In genomic region chr4:66750273-66750672, GRCh38 we compare ENCODE assay signal across 21 cellular contexts.
A peak's percentile ranks its signal among the peaks of the same experiment; 100 is the strongest.
DNase-seq lines count a peak whose midpoint lies in the region; ATAC-seq and TF ChIP-seq lines count a peak whose summit lies in the region.
"Had no signal": no experiment of that assay in that cellular context is flagged by ENCODE, and none has a peak within 500 bp of the region (broad histone marks: within the 10 kb centered on the region; RNA-seq: fewer than 3 reads in every experiment).

No MANE protein-coding gene starts in this region.

- H3K27ac Mint-ChIP-seq in Calu3 (ENCODE audit: unreplicated experiment) = peak overlapping the region; percentile 40
- H3K27ac Mint-ChIP-seq in activated CD4-positive, alpha-beta T cell treated with anti-CD3 and anti-CD28 coated beads, Interleukin-2, amount 10 ng/mL, durations not matched to agents 7 days and 5 days = no peak overlapping the region
- H3K27ac Mint-ChIP-seq in stimulated activated naive CD8-positive, alpha-beta T cell treated with anti-CD3 and anti-CD28 coated beads, Interleukin-15, amount 100 ng/mL, for 72 hours = no peak overlapping the region
- H3K27ac Mint-ChIP-seq: dendritic cell treated with granulocyte-macrophage colony-stimulating factor and Interleukin-4, amounts not matched to agents 40 ng/mL and 50 ng/mL, for 4 days; H9; T-helper 2 cell treated with Interferon-gamma antibody and Interleukin-4, amounts not matched to agents 5 μg/mL and 100 μg/mL, for 36 hours had no signal

- no peak for DNase-seq in Calu3
- DNase-seq in HCEC 1CT = peak; percentile 3
- DNase-seq in SJSA1 (ENCODE audit: low read depth in 1 of 2, low spot score in 2 of 2) = peak in 1 of 2 experiments; percentile 59
- peak; percentile 0 for DNase-seq in iris pigment epithelial cell (ENCODE audit: low read depth)
- no peak for DNase-seq in activated CD4-positive, alpha-beta T cell treated with anti-CD3 and anti-CD28 coated beads, Interleukin-2, amount 10 ng/mL, durations not matched to agents 7 days and 5 days
- no peak for DNase-seq in GM20000 (ENCODE audit: low spot score)
- DNase-seq in stimulated activated naive CD8-positive, alpha-beta T cell treated with anti-CD3 and anti-CD28 coated beads, Interleukin-15, amount 100 ng/mL, for 72 hours = no peak
- DNase-seq in epidermal melanocyte (ENCODE audit: insufficient read length, low spot score) = no peak
- DNase-seq: activated CD4-positive, alpha-beta T cell treated with anti-CD3 and anti-CD28 coated beads, Interleukin-2, amount 50 U/mL, for 4 hours; activated effector memory CD4-positive, alpha-beta T cell treated with anti-CD3 and anti-CD28 coated beads, Interleukin-2, amount 50 U/mL, for 16 hours; adrenal gland; H9; heart left ventricle; NCI-H2029 treated with DMSO at 0.1 percent for 48 hours; psoas muscle; SK-N-SH; stimulated activated CD4-positive, alpha-beta T cell treated with anti-CD3 and anti-CD28 coated beads, Interleukin-1b, Interleukin-23, amount 100 ng/mL, for 48 hours had no signal

- no TSS peak for BruUV-seq in Calu3 (replicated peaks; lab: Mats Ljungman, UMichigan)

- no peaks in the 10 kb centered on the region for H3K36me3 ChIP-seq in SJSA1
- H3K36me3 ChIP-seq: adrenal gland, heart left ventricle, suprapubic skin had no signal

- H3K4me3 Mint-ChIP-seq in Calu3 (ENCODE audit: low read depth, unreplicated experiment) = peak overlapping the region; percentile 28
- no peak overlapping the region for H3K4me3 Mint-ChIP-seq in activated CD4-positive, alpha-beta T cell treated with anti-CD3 and anti-CD28 coated beads, Interleukin-2, amount 10 ng/mL, durations not matched to agents 7 days and 5 days
- H3K4me3 Mint-ChIP-seq in stimulated activated naive CD8-positive, alpha-beta T cell treated with anti-CD3 and anti-CD28 coated beads, Interleukin-15, amount 100 ng/mL, for 72 hours = no peak overlapping the region
- H3K4me3 Mint-ChIP-seq: dendritic cell treated with granulocyte-macrophage colony-stimulating factor and Interleukin-4, amounts not matched to agents 40 ng/mL and 50 ng/mL, for 4 days; H9; T-helper 2 cell treated with Interferon-gamma antibody and Interleukin-4, amounts not matched to agents 5 μg/mL and 100 μg/mL, for 36 hours had no signal

- H3K4me3 ChIP-seq in SJSA1 = no peak overlapping the region
- H3K4me3 ChIP-seq: adrenal gland, heart left ventricle, psoas muscle, suprapubic skin had no signal

- H3K4me1 Mint-ChIP-seq in Calu3 (ENCODE audit: low read depth, unreplicated experiment) = no peaks in the 10 kb centered on the region
- H3K4me1 Mint-ChIP-seq in activated CD4-positive, alpha-beta T cell treated with anti-CD3 and anti-CD28 coated beads, Interleukin-2, amount 10 ng/mL, durations not matched to agents 7 days and 5 days = no peaks in the 10 kb centered on the region
- H3K4me1 Mint-ChIP-seq in stimulated activated naive CD8-positive, alpha-beta T cell treated with anti-CD3 and anti-CD28 coated beads, Interleukin-15, amount 100 ng/mL, for 72 hours = no peaks in the 10 kb centered on the region

- ATAC-seq in stimulated activated naive CD8-positive, alpha-beta T cell treated with anti-CD3 and anti-CD28 coated beads, Interleukin-15, amount 100 ng/mL, for 72 hours = no peak
- ATAC-seq: heart left ventricle, psoas muscle had no signal

- H3K27me3 Mint-ChIP-seq in Calu3 (ENCODE audit: unreplicated experiment) = no peaks in the 10 kb centered on the region
- H3K27me3 Mint-ChIP-seq in activated CD4-positive, alpha-beta T cell treated with anti-CD3 and anti-CD28 coated beads, Interleukin-2, amount 10 ng/mL, durations not matched to agents 7 days and 5 days = no peaks in the 10 kb centered on the region
- H3K27me3 Mint-ChIP-seq in stimulated activated naive CD8-positive, alpha-beta T cell treated with anti-CD3 and anti-CD28 coated beads, Interleukin-15, amount 100 ng/mL, for 72 hours = no peaks in the 10 kb centered on the region
- H3K27me3 Mint-ChIP-seq: dendritic cell treated with granulocyte-macrophage colony-stimulating factor and Interleukin-4, amounts not matched to agents 40 ng/mL and 50 ng/mL, for 4 days had no signal

- H3K27ac ChIP-seq in SJSA1 = peak overlapping the region; percentile 42; the same call in 1 of the 2 replicates
- H3K27ac ChIP-seq: adrenal gland, heart left ventricle, KMS-11, psoas muscle, suprapubic skin had no signal

- no peak for TF ChIP-seq CTCF in Calu3 (IDR thresholded peaks at IDR 0.05; ENCODE audit: unreplicated experiment)
- no peak for TF ChIP-seq CTCF in GM20000 (IDR thresholded peaks at IDR 0.05; ENCODE audit: extremely low read depth, missing control alignments)

- no peaks in the 10 kb centered on the region for H3K36me3 Mint-ChIP-seq in Calu3 (ENCODE audit: insufficient read depth, unreplicated experiment)
- no peaks in the 10 kb centered on the region for H3K36me3 Mint-ChIP-seq in activated CD4-positive, alpha-beta T cell treated with anti-CD3 and anti-CD28 coated beads, Interleukin-2, amount 10 ng/mL, durations not matched to agents 7 days and 5 days (ENCODE audit: low read depth)

- CTCF ChIA-PET in Calu3 (lab: Charles Lee) = no interaction called here
- CTCF ChIA-PET in activated CD4-positive, alpha-beta T cell treated with anti-CD3 and anti-CD28 coated beads, Interleukin-2, amount 10 ng/mL, durations not matched to agents 7 days and 5 days (lab: Charles Lee) = no interaction called here

- intact Hi-C loops in Calu3 (cut with micrococcal nuclease; ENCODE audit: unreplicated experiment) = no loop called here

- H3K9me3 Mint-ChIP-seq in Calu3 (ENCODE audit: low read depth, unreplicated experiment) = no peaks in the 10 kb centered on the region
- H3K9me3 Mint-ChIP-seq in activated CD4-positive, alpha-beta T cell treated with anti-CD3 and anti-CD28 coated beads, Interleukin-2, amount 10 ng/mL, durations not matched to agents 7 days and 5 days = no peaks in the 10 kb centered on the region
- H3K9me3 Mint-ChIP-seq in stimulated activated naive CD8-positive, alpha-beta T cell treated with anti-CD3 and anti-CD28 coated beads, Interleukin-15, amount 100 ng/mL, for 72 hours = no peaks in the 10 kb centered on the region
- H3K9me3 Mint-ChIP-seq: dendritic cell treated with granulocyte-macrophage colony-stimulating factor and Interleukin-4, amounts not matched to agents 40 ng/mL and 50 ng/mL, for 4 days; H9; T-helper 2 cell treated with Interferon-gamma antibody and Interleukin-4, amounts not matched to agents 5 μg/mL and 100 μg/mL, for 36 hours had no signal

- H3K4me1 ChIP-seq in SJSA1 (replicated peaks) = peaks cover 3% of the 10 kb centered on the region; the same call in 1 of the 2 replicates
- H3K4me1 ChIP-seq: adrenal gland, heart left ventricle, psoas muscle, suprapubic skin had no signal

- no peaks in the 10 kb centered on the region for H3K27me3 ChIP-seq in SJSA1 (replicated peaks)
- H3K27me3 ChIP-seq: adrenal gland, heart left ventricle, suprapubic skin had no signal

- no peaks in the 10 kb centered on the region for H3K9me3 ChIP-seq in SJSA1 (replicated peaks)
- H3K9me3 ChIP-seq: adrenal gland, heart left ventricle, psoas muscle, SK-N-SH, suprapubic skin had no signal

- POLR2A ChIA-PET in activated CD4-positive, alpha-beta T cell treated with anti-CD3 and anti-CD28 coated beads, Interleukin-2, amount 10 ng/mL, durations not matched to agents 7 days and 5 days (lab: Charles Lee) = no interaction called here

Comparison
In these comparisons a context has a peak if more than half of its experiments do, and no peak if none do; other contexts are left out.
1. DNase-seq: peak in HCEC 1CT (single experiment) and iris pigment epithelial cell (single experiment); none in Calu3 (single experiment), activated CD4-positive, alpha-beta T cell treated with anti-CD3 and anti-CD28 coated beads, Interleukin-2, amount 10 ng/mL, durations not matched to agents 7 days and 5 days (single experiment), GM20000 (single experiment), stimulated activated naive CD8-positive, alpha-beta T cell treated with anti-CD3 and anti-CD28 coated beads, Interleukin-15, amount 100 ng/mL, for 72 hours (0 of 2) and epidermal melanocyte (single experiment).